Comparison of ENCODE assay signal across 22 cellular contexts in genomic region chr6:167570460-167571400, GRCh38.
DNase-seq lines count a peak whose midpoint lies in the region; ATAC-seq and TF ChIP-seq lines count a peak whose summit lies in the region.
"Had no signal": no experiment of that assay in that cellular context is flagged by ENCODE, and none has a peak within 500 bp of the region (broad histone marks: within the 10 kb centered on the region; RNA-seq: fewer than 3 reads in every experiment).

No MANE protein-coding gene starts in this region.

- intact Hi-C loops in activated CD4-positive, alpha-beta memory T cell treated with anti-CD3 and anti-CD28 coated beads for 36 hours (cut with micrococcal nuclease): no loop called here

- ATAC-seq in GM18868 (IDR thresholded peaks at IDR 0.05; ENCODE audit: unreplicated experiment) (no peak), HG03175 (IDR thresholded peaks at IDR 0.05; ENCODE audit: unreplicated experiment) (no peak)
- ATAC-seq: Panc1, Right ventricle myocardium inferior had no signal

- no peak overlapping the region for H3K9ac ChIP-seq in endodermal cell (ENCODE audit: extremely low read depth, low read length, poor library complexity, severe bottlenecking)
- no peak overlapping the region for H3K9ac ChIP-seq in neural progenitor cell
- H3K9ac ChIP-seq: GM23248 had no signal

- H3K36me3 Mint-ChIP-seq in activated CD4-positive, alpha-beta memory T cell treated with anti-CD3 and anti-CD28 coated beads, Interleukin-2, amount 10 ng/mL, durations not matched to agents 7 days and 5 days (ENCODE audit: low read depth): no peaks in the 10 kb centered on the region
- no peaks in the 10 kb centered on the region for H3K36me3 Mint-ChIP-seq in activated CD4-positive, alpha-beta memory T cell treated with anti-CD3 and anti-CD28 coated beads for 36 hours
- H3K36me3 Mint-ChIP-seq in endodermal cell (ENCODE audit: low read depth): no peaks in the 10 kb centered on the region
- peaks cover 2% of the 10 kb centered on the region for H3K36me3 Mint-ChIP-seq in neural progenitor cell
- H3K36me3 Mint-ChIP-seq in type B pancreatic cell: no peaks in the 10 kb centered on the region

- 93 to 96% methylated on average over 18 to 25 of the region's 25 CpGs for WGBS in endodermal cell (ENCODE audit: insufficient coverage in 1 of 2, insufficient read length in 1 of 2), 2 experiments

- H3K4me3 ChIP-seq in endodermal cell (ENCODE audit: low read length) (no peak overlapping the region), neural progenitor cell (no peak overlapping the region)
- H3K4me3 ChIP-seq: GM23248 had no signal

- no peak overlapping the region for H3K4me3 Mint-ChIP-seq in activated CD4-positive, alpha-beta memory T cell treated with anti-CD3 and anti-CD28 coated beads, Interleukin-2, amount 10 ng/mL, durations not matched to agents 7 days and 5 days
- H3K4me3 Mint-ChIP-seq in activated CD4-positive, alpha-beta memory T cell treated with anti-CD3 and anti-CD28 coated beads for 36 hours: no peak overlapping the region
- H3K4me3 Mint-ChIP-seq in endodermal cell (no peak overlapping the region), neural progenitor cell (peak overlapping the region; percentile 11), type B pancreatic cell (no peak overlapping the region)

- H3K9me3 ChIP-seq in endodermal cell (ENCODE audit: control insufficient read depth, low read length) (no peaks in the 10 kb centered on the region), neural progenitor cell (ENCODE audit: low read depth) (no peaks in the 10 kb centered on the region)

- peak; percentile 15 for DNase-seq in activated CD4-positive, alpha-beta memory T cell treated with anti-CD3 and anti-CD28 coated beads, Interleukin-2, amount 10 ng/mL, durations not matched to agents 7 days and 5 days
- DNase-seq in activated CD4-positive, alpha-beta memory T cell treated with anti-CD3 and anti-CD28 coated beads for 36 hours: no peak
- DNase-seq in endodermal cell (peak; percentile 31), neural progenitor cell (ENCODE audit: low spot score) (no peak), type B pancreatic cell (ENCODE audit: extremely low spot score, unreplicated experiment) (peak; percentile 62)
- no peak for DNase-seq in activated naive CD4-positive, alpha-beta T cell treated with anti-CD3 and anti-CD28 coated beads, Interleukin-2, amount 50 U/mL, for 16 hours
- DNase-seq: AML-193, DMS 273 treated with DMSO at 0.1 percent for 48 hours, DND-41, GM23248, HCEC 1CT, NCI-H1092 treated with DMSO at 0.1 percent for 48 hours, NCI-H146, NCI-H2029 treated with DMSO at 0.1 percent for 48 hours, NCI-H2171, NCI-H446 had no signal

- H2AFZ ChIP-seq in neural progenitor cell (replicated peaks): no peak overlapping the region
- H2AFZ ChIP-seq: GM23248 had no signal

- no peaks in the 10 kb centered on the region for H4K20me1 ChIP-seq in neural progenitor cell (ENCODE audit: low read depth)

- H3K27me3 ChIP-seq in endodermal cell (ENCODE audit: control insufficient read depth, insufficient read depth, low read length, poor library complexity, severe bottlenecking): no peaks in the 10 kb centered on the region
- H3K27me3 ChIP-seq in neural progenitor cell: no peaks in the 10 kb centered on the region

- H3K4me1 Mint-ChIP-seq in activated CD4-positive, alpha-beta memory T cell treated with anti-CD3 and anti-CD28 coated beads, Interleukin-2, amount 10 ng/mL, durations not matched to agents 7 days and 5 days: no peaks in the 10 kb centered on the region
- no peaks in the 10 kb centered on the region for H3K4me1 Mint-ChIP-seq in activated CD4-positive, alpha-beta memory T cell treated with anti-CD3 and anti-CD28 coated beads for 36 hours (ENCODE audit: low read depth)
- no peaks in the 10 kb centered on the region for H3K4me1 Mint-ChIP-seq in endodermal cell
- peaks cover 65% of the 10 kb centered on the region for H3K4me1 Mint-ChIP-seq in neural progenitor cell
- peaks cover 11% of the 10 kb centered on the region for H3K4me1 Mint-ChIP-seq in type B pancreatic cell (ENCODE audit: unreplicated experiment)

- POLR2A ChIA-PET in activated CD4-positive, alpha-beta memory T cell treated with anti-CD3 and anti-CD28 coated beads, Interleukin-2, amount 10 ng/mL, durations not matched to agents 7 days and 5 days (lab: Charles Lee): no interaction called here
- POLR2A ChIA-PET in activated CD4-positive, alpha-beta memory T cell treated with anti-CD3 and anti-CD28 coated beads for 36 hours (lab: Charles Lee): no interaction called here

- TF ChIP-seq CTCF in endodermal cell (conservative IDR thresholded peaks at IDR 0.05): no peak
- no peak for TF ChIP-seq CTCF in neural progenitor cell (IDR thresholded peaks at IDR 0.05)
- TF ChIP-seq CTCF in type B pancreatic cell (conservative IDR thresholded peaks at IDR 0.05): no peak

- no peaks in the 10 kb centered on the region for H3K36me3 ChIP-seq in endodermal cell (ENCODE audit: control insufficient read depth, insufficient read depth, low read length)
- H3K36me3 ChIP-seq in neural progenitor cell: no peaks in the 10 kb centered on the region

- no peak overlapping the region for H3K27ac ChIP-seq in endodermal cell (ENCODE audit: low read depth, low read length)
- H3K27ac ChIP-seq in neural progenitor cell: no peak overlapping the region
- H3K27ac ChIP-seq: 22Rv1, GM23248, HL-60 had no signal

- CTCF ChIA-PET in activated CD4-positive, alpha-beta memory T cell treated with anti-CD3 and anti-CD28 coated beads, Interleukin-2, amount 10 ng/mL, durations not matched to agents 7 days and 5 days (lab: Charles Lee): interaction anchor here (0.6 kb wide), 1 partner anchor 1404 kb away, joined by 3 read pairs; no protein-coding TSS in a partner anchor
- CTCF ChIA-PET in activated CD4-positive, alpha-beta memory T cell treated with anti-CD3 and anti-CD28 coated beads for 36 hours (lab: Charles Lee): interaction anchor here (0.6 kb wide), 1 partner anchor 45 kb away, joined by 3 read pairs; no protein-coding TSS in a partner anchor

- no peaks in the 10 kb centered on the region for H3K9me3 Mint-ChIP-seq in activated CD4-positive, alpha-beta memory T cell treated with anti-CD3 and anti-CD28 coated beads, Interleukin-2, amount 10 ng/mL, durations not matched to agents 7 days and 5 days
- H3K9me3 Mint-ChIP-seq in activated CD4-positive, alpha-beta memory T cell treated with anti-CD3 and anti-CD28 coated beads for 36 hours: no peaks in the 10 kb centered on the region
- no peaks in the 10 kb centered on the region for H3K9me3 Mint-ChIP-seq in endodermal cell
- peaks cover 8% of the 10 kb centered on the region for H3K9me3 Mint-ChIP-seq in neural progenitor cell
- H3K9me3 Mint-ChIP-seq in type B pancreatic cell: no peaks in the 10 kb centered on the region

- no peak overlapping the region for H3K27ac Mint-ChIP-seq in activated CD4-positive, alpha-beta memory T cell treated with anti-CD3 and anti-CD28 coated beads, Interleukin-2, amount 10 ng/mL, durations not matched to agents 7 days and 5 days
- no peak overlapping the region for H3K27ac Mint-ChIP-seq in activated CD4-positive, alpha-beta memory T cell treated with anti-CD3 and anti-CD28 coated beads for 36 hours
- H3K27ac Mint-ChIP-seq in endodermal cell (no peak overlapping the region), neural progenitor cell (peak overlapping the region; percentile 93), type B pancreatic cell (no peak overlapping the region)

- no peaks in the 10 kb centered on the region for H3K27me3 Mint-ChIP-seq in activated CD4-positive, alpha-beta memory T cell treated with anti-CD3 and anti-CD28 coated beads, Interleukin-2, amount 10 ng/mL, durations not matched to agents 7 days and 5 days
- H3K27me3 Mint-ChIP-seq in activated CD4-positive, alpha-beta memory T cell treated with anti-CD3 and anti-CD28 coated beads for 36 hours: no peaks in the 10 kb centered on the region
- H3K27me3 Mint-ChIP-seq in endodermal cell (ENCODE audit: insufficient read depth) (peaks cover 2% of the 10 kb centered on the region), neural progenitor cell (ENCODE audit: insufficient read depth, low read depth) (peaks cover 12% of the 10 kb centered on the region), type B pancreatic cell (no peaks in the 10 kb centered on the region)

- H3K4me2 ChIP-seq in neural progenitor cell: no peak overlapping the region

- no peaks in the 10 kb centered on the region for H3F3A ChIP-seq in neural progenitor cell (ENCODE audit: low read depth)

- H3K79me2 ChIP-seq in neural progenitor cell (ENCODE audit: low read depth): no peaks in the 10 kb centered on the region

- no peaks in the 10 kb centered on the region for H3K4me1 ChIP-seq in endodermal cell (ENCODE audit: control insufficient read depth, insufficient read depth, low read length)
- H3K4me1 ChIP-seq in neural progenitor cell: no peaks in the 10 kb centered on the region

Comparison
In these comparisons a context has a peak if more than half of its experiments do, and no peak if none do; other contexts are left out.
1. DNase-seq: peak in activated CD4-positive, alpha-beta memory T cell treated with anti-CD3 and anti-CD28 coated beads, Interleukin-2, amount 10 ng/mL, durations not matched to agents 7 days and 5 days (single experiment), endodermal cell (single experiment) and type B pancreatic cell (single experiment); none in activated CD4-positive, alpha-beta memory T cell treated with anti-CD3 and anti-CD28 coated beads for 36 hours (single experiment), neural progenitor cell (single experiment) and activated naive CD4-positive, alpha-beta T cell treated with anti-CD3 and anti-CD28 coated beads, Interleukin-2, amount 50 U/mL, for 16 hours (single experiment).